In the genomic region with DNA sequence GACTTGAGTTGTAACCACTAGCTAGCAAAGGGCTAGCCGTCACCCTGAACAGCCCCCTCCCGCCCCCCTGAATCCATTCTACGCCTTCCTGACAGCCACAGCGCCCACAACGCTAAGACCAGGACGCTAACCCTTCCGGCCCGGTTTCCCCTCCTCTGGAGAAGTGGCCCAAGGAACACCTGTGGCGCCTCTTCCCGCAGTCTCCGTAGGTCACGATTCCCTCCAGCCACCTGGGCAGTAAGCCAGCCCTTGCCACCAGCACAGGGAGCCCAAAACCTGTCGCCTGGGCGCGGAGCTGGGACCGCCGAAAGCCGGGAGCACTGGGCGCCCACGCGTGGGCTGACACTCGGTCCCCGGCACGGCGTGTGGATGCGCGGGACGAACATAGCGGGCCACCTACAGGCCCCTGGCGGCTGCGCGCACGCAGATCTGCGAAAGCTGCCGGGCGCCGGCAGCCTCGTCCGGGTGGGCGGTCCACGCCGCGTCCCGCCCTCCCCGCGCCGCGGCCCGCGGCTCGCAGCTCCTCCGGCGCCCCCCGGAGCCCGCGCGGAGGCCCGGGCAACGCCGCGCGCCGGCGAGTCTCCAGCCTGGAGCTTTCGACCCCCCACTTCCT, we compare ENCODE assay signal across 1 cellular context.
TF ChIP-seq lines count a peak whose summit lies in the region.

No MANE protein-coding gene starts in this region.

TF ChIP-seq in GM12878, 131 proteins besides CTCF, POLR2A, EP300 and RAD21 (continued from another document and continues in another):
- TF ChIP-seq MYC (IDR thresholded peaks at IDR 0.05; ENCODE audit: insufficient read depth, insufficient read length, insufficient replicate concordance, low read length, severe bottlenecking): no peak
- peak; percentile 23; the same call in 1 of the 2 replicates for TF ChIP-seq SIN3A (IDR thresholded peaks at IDR 0.05; ENCODE audit: low read depth, low read length)
- TF ChIP-seq, protein P1, sequence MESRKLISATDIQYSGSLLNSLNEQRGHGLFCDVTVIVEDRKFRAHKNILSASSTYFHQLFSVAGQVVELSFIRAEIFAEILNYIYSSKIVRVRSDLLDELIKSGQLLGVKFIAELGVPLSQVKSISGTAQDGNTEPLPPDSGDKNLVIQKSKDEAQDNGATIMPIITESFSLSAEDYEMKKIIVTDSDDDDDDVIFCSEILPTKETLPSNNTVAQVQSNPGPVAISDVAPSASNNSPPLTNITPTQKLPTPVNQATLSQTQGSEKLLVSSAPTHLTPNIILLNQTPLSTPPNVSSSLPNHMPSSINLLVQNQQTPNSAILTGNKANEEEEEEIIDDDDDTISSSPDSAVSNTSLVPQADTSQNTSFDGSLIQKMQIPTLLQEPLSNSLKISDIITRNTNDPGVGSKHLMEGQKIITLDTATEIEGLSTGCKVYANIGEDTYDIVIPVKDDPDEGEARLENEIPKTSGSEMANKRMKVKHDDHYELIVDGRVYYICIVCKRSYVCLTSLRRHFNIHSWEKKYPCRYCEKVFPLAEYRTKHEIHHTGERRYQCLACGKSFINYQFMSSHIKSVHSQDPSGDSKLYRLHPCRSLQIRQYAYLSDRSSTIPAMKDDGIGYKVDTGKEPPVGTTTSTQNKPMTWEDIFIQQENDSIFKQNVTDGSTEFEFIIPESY (IDR thresholded peaks at IDR 0.05): no peak
- 0 out of 4 replicates have a peak, but pooled peaks of 1 of the 2 experiments have one; percentile 35 for TF ChIP-seq BHLHE40 (IDR thresholded peaks at IDR 0.05; ENCODE audit: borderline replicate concordance in 1 of 2, low read depth in 2 of 2, low read length in 1 of 2)
- peak; percentile 37; the same call in 1 of the 2 replicates for TF ChIP-seq EED (IDR thresholded peaks at IDR 0.05; ENCODE audit: low read depth)
- no peak for TF ChIP-seq RCOR1 (conservative IDR thresholded peaks at IDR 0.05; ENCODE audit: low read depth, low read length)
- TF ChIP-seq, protein P2, sequence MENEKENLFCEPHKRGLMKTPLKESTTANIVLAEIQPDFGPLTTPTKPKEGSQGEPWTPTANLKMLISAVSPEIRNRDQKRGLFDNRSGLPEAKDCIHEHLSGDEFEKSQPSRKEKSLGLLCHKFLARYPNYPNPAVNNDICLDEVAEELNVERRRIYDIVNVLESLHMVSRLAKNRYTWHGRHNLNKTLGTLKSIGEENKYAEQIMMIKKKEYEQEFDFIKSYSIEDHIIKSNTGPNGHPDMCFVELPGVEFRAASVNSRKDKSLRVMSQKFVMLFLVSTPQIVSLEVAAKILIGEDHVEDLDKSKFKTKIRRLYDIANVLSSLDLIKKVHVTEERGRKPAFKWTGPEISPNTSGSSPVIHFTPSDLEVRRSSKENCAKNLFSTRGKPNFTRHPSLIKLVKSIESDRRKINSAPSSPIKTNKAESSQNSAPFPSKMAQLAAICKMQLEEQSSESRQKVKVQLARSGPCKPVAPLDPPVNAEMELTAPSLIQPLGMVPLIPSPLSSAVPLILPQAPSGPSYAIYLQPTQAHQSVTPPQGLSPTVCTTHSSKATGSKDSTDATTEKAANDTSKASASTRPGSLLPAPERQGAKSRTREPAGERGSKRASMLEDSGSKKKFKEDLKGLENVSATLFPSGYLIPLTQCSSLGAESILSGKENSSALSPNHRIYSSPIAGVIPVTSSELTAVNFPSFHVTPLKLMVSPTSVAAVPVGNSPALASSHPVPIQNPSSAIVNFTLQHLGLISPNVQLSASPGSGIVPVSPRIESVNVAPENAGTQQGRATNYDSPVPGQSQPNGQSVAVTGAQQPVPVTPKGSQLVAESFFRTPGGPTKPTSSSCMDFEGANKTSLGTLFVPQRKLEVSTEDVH (IDR thresholded peaks at IDR 0.05; ENCODE audit: low read depth, partially characterized antibody): no peak
- TF ChIP-seq CREB1 (IDR thresholded peaks at IDR 0.05; ENCODE audit: low read depth): no peak
- TF ChIP-seq, protein P3, sequence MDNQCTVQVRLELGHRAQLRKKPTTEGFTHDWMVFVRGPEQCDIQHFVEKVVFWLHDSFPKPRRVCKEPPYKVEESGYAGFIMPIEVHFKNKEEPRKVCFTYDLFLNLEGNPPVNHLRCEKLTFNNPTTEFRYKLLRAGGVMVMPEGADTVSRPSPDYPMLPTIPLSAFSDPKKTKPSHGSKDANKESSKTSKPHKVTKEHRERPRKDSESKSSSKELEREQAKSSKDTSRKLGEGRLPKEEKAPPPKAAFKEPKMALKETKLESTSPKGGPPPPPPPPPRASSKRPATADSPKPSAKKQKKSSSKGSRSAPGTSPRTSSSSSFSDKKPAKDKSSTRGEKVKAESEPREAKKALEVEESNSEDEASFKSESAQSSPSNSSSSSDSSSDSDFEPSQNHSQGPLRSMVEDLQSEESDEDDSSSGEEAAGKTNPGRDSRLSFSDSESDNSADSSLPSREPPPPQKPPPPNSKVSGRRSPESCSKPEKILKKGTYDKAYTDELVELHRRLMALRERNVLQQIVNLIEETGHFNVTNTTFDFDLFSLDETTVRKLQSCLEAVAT (IDR thresholded peaks at IDR 0.05): peak; percentile 11; the same call in 1 of the 2 replicates
- no peak for TF ChIP-seq PAX8 (IDR thresholded peaks at IDR 0.05)
- TF ChIP-seq, protein P4, sequence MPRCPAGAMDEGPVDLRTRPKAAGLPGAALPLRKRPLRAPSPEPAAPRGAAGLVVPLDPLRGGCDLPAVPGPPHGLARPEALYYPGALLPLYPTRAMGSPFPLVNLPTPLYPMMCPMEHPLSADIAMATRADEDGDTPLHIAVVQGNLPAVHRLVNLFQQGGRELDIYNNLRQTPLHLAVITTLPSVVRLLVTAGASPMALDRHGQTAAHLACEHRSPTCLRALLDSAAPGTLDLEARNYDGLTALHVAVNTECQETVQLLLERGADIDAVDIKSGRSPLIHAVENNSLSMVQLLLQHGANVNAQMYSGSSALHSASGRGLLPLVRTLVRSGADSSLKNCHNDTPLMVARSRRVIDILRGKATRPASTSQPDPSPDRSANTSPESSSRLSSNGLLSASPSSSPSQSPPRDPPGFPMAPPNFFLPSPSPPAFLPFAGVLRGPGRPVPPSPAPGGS (IDR thresholded peaks at IDR 0.05; ENCODE audit: borderline replicate concordance, insufficient read depth, low read depth, low read length, poor library complexity, severe bottlenecking): no peak
- no peak for TF ChIP-seq SMAD1 (IDR thresholded peaks at IDR 0.05; ENCODE audit: low read depth, partially characterized antibody)
- no peak for TF ChIP-seq ESRRA (IDR thresholded peaks at IDR 0.05; ENCODE audit: low read length)
- TF ChIP-seq CBX5 (IDR thresholded peaks at IDR 0.05; ENCODE audit: low read depth): no peak
- no peak for TF ChIP-seq JUND (IDR thresholded peaks at IDR 0.05; ENCODE audit: low read depth, low read length)
- TF ChIP-seq, protein P5, sequence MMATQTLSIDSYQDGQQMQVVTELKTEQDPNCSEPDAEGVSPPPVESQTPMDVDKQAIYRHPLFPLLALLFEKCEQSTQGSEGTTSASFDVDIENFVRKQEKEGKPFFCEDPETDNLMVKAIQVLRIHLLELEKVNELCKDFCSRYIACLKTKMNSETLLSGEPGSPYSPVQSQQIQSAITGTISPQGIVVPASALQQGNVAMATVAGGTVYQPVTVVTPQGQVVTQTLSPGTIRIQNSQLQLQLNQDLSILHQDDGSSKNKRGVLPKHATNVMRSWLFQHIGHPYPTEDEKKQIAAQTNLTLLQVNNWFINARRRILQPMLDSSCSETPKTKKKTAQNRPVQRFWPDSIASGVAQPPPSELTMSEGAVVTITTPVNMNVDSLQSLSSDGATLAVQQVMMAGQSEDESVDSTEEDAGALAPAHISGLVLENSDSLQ (IDR thresholded peaks at IDR 0.05): no peak
- TF ChIP-seq IKZF2 (IDR thresholded peaks at IDR 0.05): no peak
- peak; percentile 80; the same call in 1 of the 2 replicates for TF ChIP-seq LARP7 (IDR thresholded peaks at IDR 0.05)
- TF ChIP-seq PAX5 (IDR thresholded peaks at IDR 0.05; ENCODE audit: borderline replicate concordance, low read depth, low read length): no peak
- peak; percentile 7; the same call in 1 of the 2 replicates for TF ChIP-seq SMC3 (IDR thresholded peaks at IDR 0.05; ENCODE audit: borderline replicate concordance, low read length)
- 0 out of 2 replicates have a peak, but pooled peaks have one; percentile 13 for TF ChIP-seq SMARCA5 (IDR thresholded peaks at IDR 0.05)
- TF ChIP-seq, protein P6, sequence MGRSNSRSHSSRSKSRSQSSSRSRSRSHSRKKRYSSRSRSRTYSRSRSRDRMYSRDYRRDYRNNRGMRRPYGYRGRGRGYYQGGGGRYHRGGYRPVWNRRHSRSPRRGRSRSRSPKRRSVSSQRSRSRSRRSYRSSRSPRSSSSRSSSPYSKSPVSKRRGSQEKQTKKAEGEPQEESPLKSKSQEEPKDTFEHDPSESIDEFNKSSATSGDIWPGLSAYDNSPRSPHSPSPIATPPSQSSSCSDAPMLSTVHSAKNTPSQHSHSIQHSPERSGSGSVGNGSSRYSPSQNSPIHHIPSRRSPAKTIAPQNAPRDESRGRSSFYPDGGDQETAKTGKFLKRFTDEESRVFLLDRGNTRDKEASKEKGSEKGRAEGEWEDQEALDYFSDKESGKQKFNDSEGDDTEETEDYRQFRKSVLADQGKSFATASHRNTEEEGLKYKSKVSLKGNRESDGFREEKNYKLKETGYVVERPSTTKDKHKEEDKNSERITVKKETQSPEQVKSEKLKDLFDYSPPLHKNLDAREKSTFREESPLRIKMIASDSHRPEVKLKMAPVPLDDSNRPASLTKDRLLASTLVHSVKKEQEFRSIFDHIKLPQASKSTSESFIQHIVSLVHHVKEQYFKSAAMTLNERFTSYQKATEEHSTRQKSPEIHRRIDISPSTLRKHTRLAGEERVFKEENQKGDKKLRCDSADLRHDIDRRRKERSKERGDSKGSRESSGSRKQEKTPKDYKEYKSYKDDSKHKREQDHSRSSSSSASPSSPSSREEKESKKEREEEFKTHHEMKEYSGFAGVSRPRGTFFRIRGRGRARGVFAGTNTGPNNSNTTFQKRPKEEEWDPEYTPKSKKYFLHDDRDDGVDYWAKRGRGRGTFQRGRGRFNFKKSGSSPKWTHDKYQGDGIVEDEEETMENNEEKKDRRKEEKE (IDR thresholded peaks at IDR 0.05): 0 out of 2 replicates have a peak, but pooled peaks have one; percentile 11
- TF ChIP-seq NR2C1 (IDR thresholded peaks at IDR 0.05): no peak
- no peak for TF ChIP-seq MEF2A (IDR thresholded peaks at IDR 0.05; ENCODE audit: insufficient read depth, low read depth, low read length)
- TF ChIP-seq TARDBP (IDR thresholded peaks at IDR 0.05; ENCODE audit: borderline replicate concordance): no peak
- TF ChIP-seq ZNF274 (IDR thresholded peaks at IDR 0.05; ENCODE audit: insufficient read depth, insufficient read length): no peak
- TF ChIP-seq, protein P7, sequence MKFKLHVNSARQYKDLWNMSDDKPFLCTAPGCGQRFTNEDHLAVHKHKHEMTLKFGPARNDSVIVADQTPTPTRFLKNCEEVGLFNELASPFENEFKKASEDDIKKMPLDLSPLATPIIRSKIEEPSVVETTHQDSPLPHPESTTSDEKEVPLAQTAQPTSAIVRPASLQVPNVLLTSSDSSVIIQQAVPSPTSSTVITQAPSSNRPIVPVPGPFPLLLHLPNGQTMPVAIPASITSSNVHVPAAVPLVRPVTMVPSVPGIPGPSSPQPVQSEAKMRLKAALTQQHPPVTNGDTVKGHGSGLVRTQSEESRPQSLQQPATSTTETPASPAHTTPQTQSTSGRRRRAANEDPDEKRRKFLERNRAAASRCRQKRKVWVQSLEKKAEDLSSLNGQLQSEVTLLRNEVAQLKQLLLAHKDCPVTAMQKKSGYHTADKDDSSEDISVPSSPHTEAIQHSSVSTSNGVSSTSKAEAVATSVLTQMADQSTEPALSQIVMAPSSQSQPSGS (IDR thresholded peaks at IDR 0.05; ENCODE audit: low read length): no peak
- TF ChIP-seq SRF (IDR thresholded peaks at IDR 0.05; ENCODE audit: low read depth in 2 of 2, low read length in 2 of 2): no peak
- peak; percentile 87 for TF ChIP-seq BACH1 (IDR thresholded peaks at IDR 0.05; ENCODE audit: borderline replicate concordance)
- no peak for TF ChIP-seq YBX1 (IDR thresholded peaks at IDR 0.05)
- TF ChIP-seq EGR1 (IDR thresholded peaks at IDR 0.05; ENCODE audit: borderline replicate concordance in 1 of 2, low read depth in 2 of 2, low read length in 2 of 2): peak in 1 of 2 experiments; percentile 23; a peak in 1 of 3 replicates
- TF ChIP-seq, protein P8, sequence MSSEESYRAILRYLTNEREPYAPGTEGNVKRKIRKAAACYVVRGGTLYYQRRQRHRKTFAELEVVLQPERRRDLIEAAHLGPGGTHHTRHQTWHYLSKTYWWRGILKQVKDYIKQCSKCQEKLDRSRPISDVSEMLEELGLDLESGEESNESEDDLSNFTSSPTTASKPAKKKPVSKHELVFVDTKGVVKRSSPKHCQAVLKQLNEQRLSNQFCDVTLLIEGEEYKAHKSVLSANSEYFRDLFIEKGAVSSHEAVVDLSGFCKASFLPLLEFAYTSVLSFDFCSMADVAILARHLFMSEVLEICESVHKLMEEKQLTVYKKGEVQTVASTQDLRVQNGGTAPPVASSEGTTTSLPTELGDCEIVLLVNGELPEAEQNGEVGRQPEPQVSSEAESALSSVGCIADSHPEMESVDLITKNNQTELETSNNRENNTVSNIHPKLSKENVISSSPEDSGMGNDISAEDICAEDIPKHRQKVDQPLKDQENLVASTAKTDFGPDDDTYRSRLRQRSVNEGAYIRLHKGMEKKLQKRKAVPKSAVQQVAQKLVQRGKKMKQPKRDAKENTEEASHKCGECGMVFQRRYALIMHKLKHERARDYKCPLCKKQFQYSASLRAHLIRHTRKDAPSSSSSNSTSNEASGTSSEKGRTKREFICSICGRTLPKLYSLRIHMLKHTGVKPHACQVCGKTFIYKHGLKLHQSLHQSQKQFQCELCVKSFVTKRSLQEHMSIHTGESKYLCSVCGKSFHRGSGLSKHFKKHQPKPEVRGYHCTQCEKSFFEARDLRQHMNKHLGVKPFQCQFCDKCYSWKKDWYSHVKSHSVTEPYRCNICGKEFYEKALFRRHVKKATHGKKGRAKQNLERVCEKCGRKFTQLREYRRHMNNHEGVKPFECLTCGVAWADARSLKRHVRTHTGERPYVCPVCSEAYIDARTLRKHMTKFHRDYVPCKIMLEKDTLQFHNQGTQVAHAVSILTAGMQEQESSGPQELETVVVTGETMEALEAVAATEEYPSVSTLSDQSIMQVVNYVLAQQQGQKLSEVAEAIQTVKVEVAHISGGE (CRISPR knock-in tag; IDR thresholded peaks at IDR 0.05): no peak
- TF ChIP-seq, protein P9, sequence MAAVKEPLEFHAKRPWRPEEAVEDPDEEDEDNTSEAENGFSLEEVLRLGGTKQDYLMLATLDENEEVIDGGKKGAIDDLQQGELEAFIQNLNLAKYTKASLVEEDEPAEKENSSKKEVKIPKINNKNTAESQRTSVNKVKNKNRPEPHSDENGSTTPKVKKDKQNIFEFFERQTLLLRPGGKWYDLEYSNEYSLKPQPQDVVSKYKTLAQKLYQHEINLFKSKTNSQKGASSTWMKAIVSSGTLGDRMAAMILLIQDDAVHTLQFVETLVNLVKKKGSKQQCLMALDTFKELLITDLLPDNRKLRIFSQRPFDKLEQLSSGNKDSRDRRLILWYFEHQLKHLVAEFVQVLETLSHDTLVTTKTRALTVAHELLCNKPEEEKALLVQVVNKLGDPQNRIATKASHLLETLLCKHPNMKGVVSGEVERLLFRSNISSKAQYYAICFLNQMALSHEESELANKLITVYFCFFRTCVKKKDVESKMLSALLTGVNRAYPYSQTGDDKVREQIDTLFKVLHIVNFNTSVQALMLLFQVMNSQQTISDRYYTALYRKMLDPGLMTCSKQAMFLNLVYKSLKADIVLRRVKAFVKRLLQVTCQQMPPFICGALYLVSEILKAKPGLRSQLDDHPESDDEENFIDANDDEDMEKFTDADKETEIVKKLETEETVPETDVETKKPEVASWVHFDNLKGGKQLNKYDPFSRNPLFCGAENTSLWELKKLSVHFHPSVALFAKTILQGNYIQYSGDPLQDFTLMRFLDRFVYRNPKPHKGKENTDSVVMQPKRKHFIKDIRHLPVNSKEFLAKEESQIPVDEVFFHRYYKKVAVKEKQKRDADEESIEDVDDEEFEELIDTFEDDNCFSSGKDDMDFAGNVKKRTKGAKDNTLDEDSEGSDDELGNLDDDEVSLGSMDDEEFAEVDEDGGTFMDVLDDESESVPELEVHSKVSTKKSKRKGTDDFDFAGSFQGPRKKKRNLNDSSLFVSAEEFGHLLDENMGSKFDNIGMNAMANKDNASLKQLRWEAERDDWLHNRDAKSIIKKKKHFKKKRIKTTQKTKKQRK (IDR thresholded peaks at IDR 0.05; ENCODE audit: low read depth, low read length): no peak
- TF ChIP-seq IKZF1 (conservative IDR thresholded peaks at IDR 0.05): 0 out of 2 replicates have a peak, but pooled peaks have one; percentile 12
